Comparison of ENCODE assay signal across 10 cellular contexts in genomic region chr6:150144294-150144868, GRCh38. TPM values are rescaled to one million over a fixed set of nuclear protein-coding genes. Genes with fewer than 3 reads are reported as not detected.
A peak's percentile ranks its signal among the peaks of the same experiment; 100 is the strongest.
DNase-seq lines count a peak whose midpoint lies in the region; ATAC-seq and TF ChIP-seq lines count a peak whose summit lies in the region.
"Had no signal": no experiment of that assay in that cellular context is flagged by ENCODE, and none has a peak within 500 bp of the region (broad histone marks: within the 10 kb centered on the region; RNA-seq: fewer than 3 reads in every experiment).

No MANE protein-coding gene starts in this region.

- POLR2A ChIA-PET in MCF 10A (lab: Yijun Ruan, JAX) = interaction anchor here (0.6 to 9.2 kb wide), 39 partner anchors 8 to 579 kb away, joined by 3 to 246 read pairs (median 5); partner anchors contain the start of gene PCMT1

- ATAC-seq in heart left ventricle = no peak
- no peak for ATAC-seq in left cardiac atrium
- ATAC-seq in left lung = no peak
- no peak for ATAC-seq in upper lobe of left lung (ENCODE audit: low FRiP score in 2 of 2)
- ATAC-seq in GM21381 (IDR thresholded peaks at IDR 0.05; ENCODE audit: unreplicated experiment) = no peak

- H3K4me1 ChIP-seq in heart left ventricle (peaks cover 0 to 39% (median 6%) of the 10 kb centered on the region in 12 donors), left lung (peaks cover 14 to 38% of the 10 kb centered on the region in 2 donors), upper lobe of left lung (peaks cover 18 to 32% (median 21%) of the 10 kb centered on the region in 4 donors)

- no peak for DNase-seq in heart left ventricle
- no peak for DNase-seq in left cardiac atrium
- peak; percentile 26 for DNase-seq in MCF 10A (ENCODE audit: unreplicated experiment)
- no peak for DNase-seq in left lung
- DNase-seq in upper lobe of left lung = no peak
- DNase-seq in H7 = no peak
- DNase-seq in medulla oblongata (ENCODE audit: extremely low spot score) = no peak
- DNase-seq: activated CD4-positive, CD25-positive, alpha-beta regulatory T cell; NCI-H774 had no signal

- TF ChIP-seq CTCF in heart left ventricle (IDR thresholded peaks at IDR 0.05) (no peak), MCF 10A (IDR thresholded peaks at IDR 0.05; ENCODE audit: unreplicated experiment) (no peak), left lung (IDR thresholded peaks at IDR 0.05) (no peak), upper lobe of left lung (IDR thresholded peaks at IDR 0.05) (no peak)

- no peak for TF ChIP-seq POLR2A in heart left ventricle (IDR thresholded peaks at IDR 0.05)
- TF ChIP-seq POLR2A in upper lobe of left lung (IDR thresholded peaks at IDR 0.05) = no peak

- 18 to 25% (median 21%) methylated on average over 6 of the region's 6 CpGs for WGBS in heart left ventricle, 4 donors
- WGBS in upper lobe of left lung, 2 donors = 17 to 18% methylated on average over 6 of the region's 6 CpGs

- peak overlapping the region; percentile 83 for H3K4me3 Mint-ChIP-seq in MCF 10A (ENCODE audit: unreplicated experiment)

- CTCF ChIA-PET in MCF 10A (lab: Yijun Ruan, JAX) = interaction anchor here (0.6 to 2.7 kb wide), 19 partner anchors 10 to 421 kb away, joined by 3 to 14 read pairs (median 6); no protein-coding TSS in a partner anchor

- intact Hi-C loops in heart left ventricle (cut with DNase I) = loop anchor here in 6 of 10 donors (5.0 to 10.0 kb wide), 9 partner anchors 33 to 183 kb away; no protein-coding TSS in a partner anchor
- intact Hi-C loops in left cardiac atrium (cut with DNase I) = loop anchor here in 1 of 2 donors (5.0 kb wide), 2 partner anchors 98 to 178 kb away; no protein-coding TSS in a partner anchor
- intact Hi-C loops in MCF 10A (cut with micrococcal nuclease) = loop anchor here (1.0 to 10.0 kb wide), 5 partner anchors 58 to 250 kb away; no protein-coding TSS in a partner anchor
- intact Hi-C loops in left lung (cut with DNase I) = no loop called here

- no peaks in the 10 kb centered on the region for H3K36me3 ChIP-seq in heart left ventricle
- H3K36me3 ChIP-seq in left lung = no peaks in the 10 kb centered on the region
- H3K36me3 ChIP-seq in upper lobe of left lung = no peaks in the 10 kb centered on the region
- H3K36me3 ChIP-seq in H7 (replicated peaks; ENCODE audit: control insufficient read depth, insufficient read depth, low read length) = no peaks in the 10 kb centered on the region

- H3K36me3 Mint-ChIP-seq in MCF 10A (ENCODE audit: insufficient read depth, unreplicated experiment) = peaks cover 14% of the 10 kb centered on the region

- H3K27me3 Mint-ChIP-seq in MCF 10A (ENCODE audit: insufficient read depth, unreplicated experiment) = no peaks in the 10 kb centered on the region

- H3K27ac ChIP-seq in heart left ventricle (peak overlapping the region in 10 of 12 donors; percentile 46 to 85 (median 72)), left lung (no peak overlapping the region), upper lobe of left lung (no peak overlapping the region)

- peaks cover 36% of the 10 kb centered on the region for H3K4me1 Mint-ChIP-seq in MCF 10A (ENCODE audit: insufficient read depth, unreplicated experiment)

- H3K9me3 Mint-ChIP-seq in MCF 10A (ENCODE audit: unreplicated experiment) = no peaks in the 10 kb centered on the region

- H3K9me3 ChIP-seq in heart left ventricle (no peaks in the 10 kb centered on the region), left lung (no peaks in the 10 kb centered on the region), upper lobe of left lung (no peaks in the 10 kb centered on the region)

- peaks cover 4 to 76% (median 21%) of the 10 kb centered on the region in 9 donors for H3K27me3 ChIP-seq in heart left ventricle
- H3K27me3 ChIP-seq in left lung = peaks cover 46 to 87% of the 10 kb centered on the region in 2 donors
- peaks cover 0 to 23% (median 15%) of the 10 kb centered on the region in 4 donors for H3K27me3 ChIP-seq in upper lobe of left lung
- peaks cover 53% of the 10 kb centered on the region for H3K27me3 ChIP-seq in H7 (ENCODE audit: control insufficient read depth, insufficient read depth, low read length)

- TF ChIP-seq EP300 in upper lobe of left lung (IDR thresholded peaks at IDR 0.05) = no peak

- H3K4me3 ChIP-seq in heart left ventricle (peak overlapping the region; percentile 12 to 74 (median 62)), left lung (peak overlapping the region; percentile 48 to 51), upper lobe of left lung (peak overlapping the region in 3 of 4 donors; percentile 58 to 64 (median 58)), H7 (ENCODE audit: insufficient read depth, low read depth, low read length) (no peak overlapping the region)

- H3K27ac Mint-ChIP-seq in MCF 10A (ENCODE audit: low read depth, unreplicated experiment) = peak overlapping the region; percentile 96

- TSS peak; percentile 28 for BruUV-seq in MCF 10A (replicated peaks; lab: Mats Ljungman, UMichigan)

RNA-seq across cellular contexts. Expression of gene PPP1R14C, which starts 1.5 kb away (rescaled TPM):
- total RNA-seq in heart left ventricle (100 to 1,000 TPM in 2 of 9 donors, 10 to 100 TPM in 7; 62.3 to 143 (median 83.0) TPM), left cardiac atrium (100 to 1,000 TPM in 1 of 2 donors, 10 to 100 TPM in 1; 94.9 to 114 TPM), MCF 10A (2022) (32.0 and 38.7 TPM in 2 replicates), left lung (10 to 100 TPM; 13.6 to 33.6 TPM), upper lobe of left lung (10 to 100 TPM; 12.0 to 34.5 (median 16.8) TPM)
- 10 to 100 TPM; 41.1 to 64.6 TPM for polyA plus RNA-seq in heart left ventricle
- 0.04 and 0.10 TPM in 2 replicates for total RNA-seq in H7 (2014; rRNA removed; shearing (Covaris generic))

Comparison
In these comparisons a context has a peak if more than half of its experiments do, and no peak if none do; other contexts are left out.
1. H3K27ac ChIP-seq: peak in heart left ventricle (10 of 12); none in left lung (0 of 2) and upper lobe of left lung (0 of 4).
2. RNA of gene PPP1R14C, which starts 1.5 kb away (total RNA-seq): 94.9 to 114 TPM in left cardiac atrium, 62.3 to 143 TPM in heart left ventricle, 13.6 to 33.6 TPM in left lung, 32.0 to 38.7 TPM in MCF 10A and 12.0 to 34.5 TPM in upper lobe of left lung; 0.04 to 0.10 TPM in H7; every median in the first group is over 10 times any median in the second.
3. intact Hi-C loops: an anchor here in heart left ventricle (5.0 to 10.0 kb wide) and MCF 10A (1.0 to 10.0 kb wide); none called in left lung.